ENCODE assay signal across 17 cellular contexts in the genomic region with DNA sequence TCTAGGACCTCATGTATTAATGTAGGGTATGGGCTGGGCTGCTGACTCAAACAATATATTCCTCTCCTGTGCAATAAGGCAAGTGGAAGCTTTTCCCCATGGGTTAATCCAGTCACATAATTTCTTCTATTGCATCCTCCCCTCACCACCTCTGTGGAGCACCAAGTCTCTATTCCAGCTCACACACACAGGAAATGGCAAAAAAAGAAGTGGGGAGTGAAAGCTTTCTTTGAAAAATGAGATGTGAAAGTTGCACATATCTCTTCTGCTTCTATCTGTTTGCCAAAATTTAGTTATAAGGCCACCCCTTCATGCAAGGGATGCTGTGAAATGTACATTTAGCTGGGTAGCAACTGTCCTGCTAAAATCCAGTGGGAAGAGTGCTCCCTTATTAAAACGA.
DNase-seq lines count a peak whose midpoint lies in the region; ATAC-seq and TF ChIP-seq lines count a peak whose summit lies in the region.
"Had no signal": no experiment of that assay in that cellular context is flagged by ENCODE, and none has a peak within 500 bp of the region (broad histone marks: within the 10 kb centered on the region; RNA-seq: fewer than 3 reads in every experiment).

No MANE protein-coding gene starts in this region.

- H3K27ac ChIP-seq in OCI-LY3 (ENCODE audit: low read length) = peak overlapping the region; percentile 59
- no peak overlapping the region for H3K27ac ChIP-seq in CD4-positive, alpha-beta T cell (ENCODE audit: low read depth, low read length)

- H3K9ac ChIP-seq in OCI-LY3 (ENCODE audit: low read length) = peak overlapping the region; percentile 45

- H3K4me1 Mint-ChIP-seq in Caco-2 (ENCODE audit: low read depth, unreplicated experiment) = no peaks in the 10 kb centered on the region
- H3K4me1 Mint-ChIP-seq in CD4-positive, alpha-beta T cell (ENCODE audit: low read depth) = peaks cover 11% of the 10 kb centered on the region
- H3K4me1 Mint-ChIP-seq: nephron progenitor cell had no signal

- H4K20me1 ChIP-seq in OCI-LY3 (ENCODE audit: insufficient read depth, low read length) = no peaks in the 10 kb centered on the region

- no peak for TF ChIP-seq POLR2A in GM18505 (IDR thresholded peaks at IDR 0.05; ENCODE audit: borderline replicate concordance, extremely low read depth, insufficient read depth, insufficient read length)

- 0 out of 2 replicates have a peak, but pooled peaks cover 3% of the 10 kb centered on the region for H3K9me3 ChIP-seq in OCI-LY3 (ENCODE audit: insufficient read depth, low read length)
- H3K9me3 ChIP-seq in Caco-2 = no peaks in the 10 kb centered on the region
- no peaks in the 10 kb centered on the region for H3K9me3 ChIP-seq in CD4-positive, alpha-beta T cell (ENCODE audit: control insufficient read depth, low read length)

- peak overlapping the region; percentile 46 for H3K4me2 ChIP-seq in OCI-LY3 (ENCODE audit: low read length)

- H3K36me3 Mint-ChIP-seq in Caco-2 (ENCODE audit: insufficient read depth, unreplicated experiment) = no peaks in the 10 kb centered on the region
- no peaks in the 10 kb centered on the region for H3K36me3 Mint-ChIP-seq in CD4-positive, alpha-beta T cell (ENCODE audit: low read depth)
- H3K36me3 Mint-ChIP-seq: activated naive CD4-positive, alpha-beta T cell treated with anti-CD3 and anti-CD28 coated beads, Interleukin-2, amount 50 U/mL, for 72 hours; CD8-positive, alpha-beta T cell had no signal

- H2AFZ ChIP-seq in OCI-LY3 (ENCODE audit: low read depth, low read length) = no peak overlapping the region

- intact Hi-C loops in Caco-2 (cut with micrococcal nuclease; ENCODE audit: unreplicated experiment) = no loop called here
- intact Hi-C loops in CD4-positive, alpha-beta T cell (cut with DNase I, micrococcal nuclease) = no loop called here

- no peaks in the 10 kb centered on the region for H3K36me3 ChIP-seq in OCI-LY3 (replicated peaks; ENCODE audit: low read depth, low read length)
- no peaks in the 10 kb centered on the region for H3K36me3 ChIP-seq in Caco-2 (ENCODE audit: control insufficient read depth, insufficient read depth, low read length)

- no peak overlapping the region for H3K4me3 Mint-ChIP-seq in Caco-2 (ENCODE audit: unreplicated experiment)
- no peak overlapping the region for H3K4me3 Mint-ChIP-seq in CD4-positive, alpha-beta T cell
- H3K4me3 Mint-ChIP-seq: activated T-cell treated with anti-CD3 and anti-CD28 coated beads, Interleukin-2, amount 50 U/mL, for 72 hours; CD8-positive, alpha-beta T cell; nephron progenitor cell had no signal

- H3K79me2 ChIP-seq in OCI-LY3 (ENCODE audit: low read length) = no peaks in the 10 kb centered on the region

- BruUV-seq in Caco-2 (replicated peaks; lab: Mats Ljungman, UMichigan) = no TSS peak

- DNase-seq in Caco-2 (no peak), GM10248 (ENCODE audit: extremely low spot score) (no peak)
- no peak for DNase-seq in CD4-positive, alpha-beta T cell
- DNase-seq: activated CD4-positive, CD25-positive, alpha-beta regulatory T cell; activated T-cell treated with anti-CD3 and anti-CD28 coated beads, Interleukin-2, amount 50 U/mL, for 72 hours; CD8-positive, alpha-beta T cell; left colon; NCI-H1417 treated with DMSO at 0.1 percent for 48 hours; nephron progenitor cell; stimulated activated naive CD8-positive, alpha-beta T cell treated with anti-CD3 and anti-CD28 coated beads, Interleukin-15, Interleukin-2, amounts not matched to agents 100 U/mL and 50 U/mL, for 24 hours; trophoblast cell had no signal

- CTCF ChIA-PET in Caco-2 (lab: Charles Lee) = no interaction called here
- CTCF ChIA-PET in GM10248 (lab: Yijun Ruan, JAX) = interaction anchor here (0.8 to 4.9 kb wide), 12 partner anchors 11 to 331 kb away, joined by 3 to 28 read pairs (median 4); no protein-coding TSS in a partner anchor
- CTCF ChIA-PET in CD4-positive, alpha-beta T cell (lab: Charles Lee) = interaction anchor here (0.5 to 1.5 kb wide), 4 partner anchors 12 to 210 kb away, joined by 3 to 4 read pairs (median 4); no protein-coding TSS in a partner anchor

- peak; percentile 36 for ATAC-seq in GM18505 (IDR thresholded peaks at IDR 0.05; ENCODE audit: unreplicated experiment)
- peak; percentile 43 for ATAC-seq in GM19463 (IDR thresholded peaks at IDR 0.05; ENCODE audit: unreplicated experiment)
- peak; percentile 46 for ATAC-seq in HG02885 (IDR thresholded peaks at IDR 0.05; ENCODE audit: poor library complexity, unreplicated experiment)
- ATAC-seq in esophagus mucosa = no peak
- ATAC-seq in CD4-positive, alpha-beta T cell (ENCODE audit: poor library complexity) = no peak
- ATAC-seq: activated naive CD4-positive, alpha-beta T cell treated with anti-CD3 and anti-CD28 coated beads, Interleukin-2, amount 50 U/mL, for 72 hours; activated T-cell treated with anti-CD3 and anti-CD28 coated beads, Interleukin-2, amount 50 U/mL, for 72 hours; CD8-positive, alpha-beta T cell; left colon; stimulated activated naive CD8-positive, alpha-beta T cell treated with anti-CD3 and anti-CD28 coated beads, Interleukin-15, Interleukin-2, amounts not matched to agents 100 U/mL and 50 U/mL, for 24 hours had no signal

- H3K27ac Mint-ChIP-seq in Caco-2 (ENCODE audit: unreplicated experiment) = no peak overlapping the region
- no peak overlapping the region for H3K27ac Mint-ChIP-seq in CD4-positive, alpha-beta T cell
- H3K27ac Mint-ChIP-seq: activated naive CD4-positive, alpha-beta T cell treated with anti-CD3 and anti-CD28 coated beads, Interleukin-2, amount 50 U/mL, for 72 hours; activated T-cell treated with anti-CD3 and anti-CD28 coated beads, Interleukin-2, amount 50 U/mL, for 72 hours; CD8-positive, alpha-beta T cell; nephron progenitor cell had no signal

- peaks cover 37% of the 10 kb centered on the region for H3K4me1 ChIP-seq in OCI-LY3 (ENCODE audit: low read length)
- peaks cover 7% of the 10 kb centered on the region; the same call in 1 of the 2 replicates for H3K4me1 ChIP-seq in Caco-2

- H3K27me3 Mint-ChIP-seq in Caco-2 (ENCODE audit: insufficient read depth, unreplicated experiment) = no peaks in the 10 kb centered on the region
- no peaks in the 10 kb centered on the region for H3K27me3 Mint-ChIP-seq in CD4-positive, alpha-beta T cell

- H3K9me3 Mint-ChIP-seq in Caco-2 (ENCODE audit: unreplicated experiment) = no peaks in the 10 kb centered on the region
- no peaks in the 10 kb centered on the region for H3K9me3 Mint-ChIP-seq in CD4-positive, alpha-beta T cell
- H3K9me3 Mint-ChIP-seq: activated T-cell treated with anti-CD3 and anti-CD28 coated beads, Interleukin-2, amount 50 U/mL, for 72 hours; CD8-positive, alpha-beta T cell had no signal

- no peak for TF ChIP-seq CTCF in OCI-LY3 (IDR thresholded peaks at IDR 0.05; ENCODE audit: low read depth, low read length)
- no peak for TF ChIP-seq CTCF in Caco-2 (IDR thresholded peaks at IDR 0.05; ENCODE audit: insufficient read depth in 1 of 2, low read depth in 1 of 2, low read length in 1 of 2, severe bottlenecking in 1 of 2, unreplicated experiment in 1 of 2)
- TF ChIP-seq CTCF in GM10248 (IDR thresholded peaks at IDR 0.05; ENCODE audit: control extremely low read depth, extremely low read depth, low read depth, missing control alignments) = no peak
- no peak for TF ChIP-seq CTCF in CD4-positive, alpha-beta T cell (IDR thresholded peaks at IDR 0.05)

- H3K27me3 ChIP-seq in OCI-LY3 (ENCODE audit: low read depth, low read length) = no peaks in the 10 kb centered on the region
- no peaks in the 10 kb centered on the region for H3K27me3 ChIP-seq in Caco-2 (replicated peaks; ENCODE audit: control insufficient read depth, insufficient read depth, low read length)
- H3K27me3 ChIP-seq in CD4-positive, alpha-beta T cell (ENCODE audit: control insufficient read depth, insufficient read depth, low read length) = no peaks in the 10 kb centered on the region

- POLR2A ChIA-PET in Caco-2 (lab: Charles Lee) (no interaction called here), GM10248 (lab: Yijun Ruan, JAX) (interaction anchor here (0.7 kb wide), 1 partner anchor 20 kb away, joined by 3 read pairs; no protein-coding TSS in a partner anchor)
- POLR2A ChIA-PET in CD4-positive, alpha-beta T cell (lab: Charles Lee) = interaction anchor here (0.5 kb wide), 1 partner anchor 116 kb away, joined by 3 read pairs; no protein-coding TSS in a partner anchor

- H3K4me3 ChIP-seq in OCI-LY3 (ENCODE audit: low read length) = peak overlapping the region; percentile 2; the same call in 1 of the 2 replicates
- H3K4me3 ChIP-seq in Caco-2 (ENCODE audit: low read depth, low read length) = no peak overlapping the region

Comparison
In these comparisons a context has a peak if more than half of its experiments do, and no peak if none do; other contexts are left out.
1. ATAC-seq: peak in GM18505 (single experiment), GM19463 (single experiment) and HG02885 (single experiment); none in esophagus mucosa (single experiment) and CD4-positive, alpha-beta T cell (single experiment).